Comparison of ENCODE assay signal across 22 cellular contexts in genomic region chr1:200974711-200975110, GRCh38.
"Had no signal": no experiment of that assay in that cellular context is flagged by ENCODE, and none has a peak within 500 bp of the region (broad histone marks: within the 10 kb centered on the region; RNA-seq: fewer than 3 reads in every experiment).

No MANE protein-coding gene starts in this region.

- H3K27me3 ChIP-seq: esophagus squamous epithelium, gastroesophageal sphincter, pancreas, right lobe of liver, spleen, stomach had no signal

- H3K4me3 ChIP-seq: esophagus squamous epithelium, gastroesophageal sphincter, pancreas, right lobe of liver, spleen, stomach, thoracic aorta had no signal

- H3K36me3 ChIP-seq: esophagus squamous epithelium, pancreas, right lobe of liver, thoracic aorta had no signal

- H3K27me3 Mint-ChIP-seq: naive thymus-derived CD8-positive, alpha-beta T cell; progenitor cell of endocrine pancreas had no signal

- DNase-seq: central memory CD4-positive, alpha-beta T cell; esophagus squamous epithelium; foreskin fibroblast; glutamatergic neuron; immature natural killer cell; left cardiac atrium; left ventricle myocardium superior; nucleus accumbens; right lobe of liver; spleen; stimulated activated CD4-positive, alpha-beta T cell treated with anti-CD3 and anti-CD28 coated beads, Interleukin-15, amount 100 ng/mL, for 24 hours; stimulated activated CD4-positive, alpha-beta T cell treated with anti-CD3 and anti-CD28 coated beads, Interleukin-1b, Interleukin-23, amount 100 ng/mL, for 48 hours; stimulated activated CD4-positive, alpha-beta T cell treated with anti-CD3 and anti-CD28 coated beads, Interleukin-4, amount 100 ng/mL, for 24 hours; stimulated activated naive CD4-positive, alpha-beta T cell; stomach; trophoblast cell had no signal

- H3K27ac Mint-ChIP-seq: progenitor cell of endocrine pancreas had no signal

- H3K4me1 ChIP-seq: pancreas, right lobe of liver had no signal

- H3K9me3 ChIP-seq: esophagus squamous epithelium, gastroesophageal sphincter, pancreas, right lobe of liver, thoracic aorta had no signal

- FAIRE-seq: keratinocyte, pancreas had no signal

- H3K4me3 Mint-ChIP-seq: immature natural killer cell; naive thymus-derived CD8-positive, alpha-beta T cell had no signal

- H3K9me3 Mint-ChIP-seq: immature natural killer cell; naive thymus-derived CD8-positive, alpha-beta T cell had no signal

- ATAC-seq: gastroesophageal sphincter, left cardiac atrium, left ventricle myocardium superior, pancreas had no signal

- H3K27ac ChIP-seq: esophagus squamous epithelium, gastroesophageal sphincter, pancreas, right lobe of liver, spleen, stomach, thoracic aorta had no signal
